Comparison of ENCODE assay signal across 22 cellular contexts in genomic region chr20:61650912-61651733, GRCh38.
"Had no signal": no experiment of that assay in that cellular context is flagged by ENCODE, and none has a peak within 500 bp of the region (broad histone marks: within the 10 kb centered on the region; RNA-seq: fewer than 3 reads in every experiment).

No MANE protein-coding gene starts in this region.

- H3K79me2 ChIP-seq: parathyroid adenoma had no signal

- H3K27ac ChIP-seq: dorsolateral prefrontal cortex, parathyroid adenoma, right lobe of liver, stomach, thyroid gland had no signal

- H3K4me1 Mint-ChIP-seq: memory B cell, naive B cell had no signal

- ATAC-seq: mucosa of descending colon; natural killer cell treated with Interleukin-12 subunit alpha and Interleukin-12 subunit beta and Interleukin-15 and Interleukin-18, amount 100 ng/mL, for 72 hours; right lobe of liver had no signal

- H2AFZ ChIP-seq: parathyroid adenoma had no signal

- H3K36me3 ChIP-seq: right lobe of liver, stomach, thyroid gland had no signal

- H3K9me3 ChIP-seq: mucosa of descending colon, right lobe of liver, thyroid gland had no signal

- H3K9me3 Mint-ChIP-seq: memory B cell; natural killer cell treated with Interleukin-12 subunit alpha and Interleukin-12 subunit beta and Interleukin-15 and Interleukin-18, amount 100 ng/mL, for 72 hours; neural crest cell had no signal

- H3K4me1 ChIP-seq: parathyroid adenoma, right lobe of liver, stomach, thyroid gland had no signal

- H3K27me3 Mint-ChIP-seq: memory B cell; naive B cell; natural killer cell treated with Interleukin-12 subunit alpha and Interleukin-12 subunit beta and Interleukin-15 and Interleukin-18, amount 100 ng/mL, for 72 hours had no signal

- H3K4me3 ChIP-seq: dorsolateral prefrontal cortex, lung, mucosa of descending colon, right lobe of liver, stomach, thyroid gland had no signal

- H3K36me3 Mint-ChIP-seq: memory B cell; naive B cell; natural killer cell treated with Interleukin-12 subunit alpha and Interleukin-12 subunit beta and Interleukin-15 and Interleukin-18, amount 100 ng/mL, for 72 hours had no signal

- H3K9ac ChIP-seq: parathyroid adenoma had no signal

- H3K27ac Mint-ChIP-seq: memory B cell; naive B cell; natural killer cell treated with Interleukin-12 subunit alpha and Interleukin-12 subunit beta and Interleukin-15 and Interleukin-18, amount 100 ng/mL, for 72 hours; progenitor cell of endocrine pancreas had no signal

- DNase-seq: cerebellar nuclear complex; dorsolateral prefrontal cortex; effector CD4-positive, alpha-beta T cell; kidney; mucosa of descending colon; naive B cell; small intestine; stimulated activated CD4-positive, alpha-beta T cell treated with anti-CD3 and anti-CD28 coated beads, Interleukin-12 subunit alpha, Interleukin-12 subunit beta, amount 100 ng/mL, for 4 hours; stimulated activated CD4-positive, alpha-beta T cell treated with anti-CD3 and anti-CD28 coated beads, Interleukin-1b, Interleukin-23, amount 100 ng/mL, for 48 hours; stimulated activated CD4-positive, alpha-beta T cell treated with anti-CD3 and anti-CD28 coated beads, Interleukin-4, amount 100 ng/mL, for 1 hour; stimulated activated CD8-positive, alpha-beta memory T cell treated with anti-CD3 and anti-CD28 coated beads, Interleukin-4, amount 100 ng/mL, for 48 hours; stimulated activated naive CD4-positive, alpha-beta T cell treated with Interleukin-2 at 50 U/mL for 16 hours; stomach; thyroid gland; trophoblast cell had no signal

- H3K27me3 ChIP-seq: right lobe of liver, thyroid gland had no signal

- H3K4me3 Mint-ChIP-seq: memory B cell; naive B cell; natural killer cell treated with Interleukin-12 subunit alpha and Interleukin-12 subunit beta and Interleukin-15 and Interleukin-18, amount 100 ng/mL, for 72 hours; neural crest cell had no signal
